8 cellular contexts compared by ENCODE assay signal in the genomic region with DNA sequence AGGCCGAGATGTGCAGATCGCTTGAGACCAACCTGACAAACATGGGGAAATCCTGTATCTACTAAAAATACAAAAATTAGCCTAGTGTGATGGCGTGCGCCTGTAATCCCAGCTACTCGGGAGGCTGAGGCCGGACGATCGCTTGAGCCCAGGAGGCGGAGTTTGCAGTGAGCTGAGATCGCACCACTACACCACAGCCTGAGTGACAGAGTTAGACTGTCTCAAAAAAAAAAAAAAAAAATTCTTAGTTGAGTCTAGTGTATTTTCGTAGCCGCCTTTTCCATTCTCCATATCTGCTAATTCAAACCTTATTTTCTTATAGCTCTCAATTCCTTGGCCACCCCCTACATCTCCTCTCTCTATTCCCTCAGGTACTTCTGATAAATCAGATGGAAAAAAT. TPM values are rescaled to one million over a fixed set of nuclear protein-coding genes. Genes with fewer than 3 reads are reported as not detected.
DNase-seq lines count a peak whose midpoint lies in the region; ATAC-seq, FAIRE-seq and TF ChIP-seq lines count a peak whose summit lies in the region.

No MANE protein-coding gene starts in this region.

- intact Hi-C loops in ascending aorta (cut with DNase I) = loop anchor here (5.0 kb wide), 4 partner anchors 58 to 1582 kb away; a partner anchor contains a TSS

- H3K9me3 ChIP-seq in ascending aorta = no peaks in the 10 kb centered on the region

- peak overlapping the region in 1 of 2 donors; percentile 94 for H3K27ac ChIP-seq in ascending aorta

- H3K4me1 ChIP-seq in ascending aorta = peaks cover 5 to 18% of the 10 kb centered on the region in 2 donors

- H3K36me3 ChIP-seq in ascending aorta = no peaks in the 10 kb centered on the region

- TF ChIP-seq CTCF in GM12875 (IDR thresholded peaks at IDR 0.05; ENCODE audit: borderline replicate concordance, insufficient read depth, low read depth, low read length) (no peak), ascending aorta (IDR thresholded peaks at IDR 0.05) (no peak)

- no peak for FAIRE-seq in RCC 7860 (lab: Jason Lieb, UNC)

- no peak for ATAC-seq in HG03280 (IDR thresholded peaks at IDR 0.05; ENCODE audit: unreplicated experiment)

- peak overlapping the region; percentile 95 for H3K4me3 ChIP-seq in GM12875 (ENCODE audit: low read depth, low read length)
- peak overlapping the region; percentile 84 to 91 for H3K4me3 ChIP-seq in ascending aorta

- H3K27me3 ChIP-seq in ascending aorta = no peaks in the 10 kb centered on the region

- DNase-seq in RCC 7860 (ENCODE audit: low spot score) (peak; percentile 19), ascending aorta (ENCODE audit: low spot score in 2 of 2) (no peak), kidney tubule cell (ENCODE audit: low spot score) (peak; percentile 62), AG08395 (ENCODE audit: low spot score) (no peak), NCI-H446 treated with DMSO at 0.1 percent for 48 hours (lab: John Stamatoyannopoulos, UW) (no peak)
- DNase-seq in stimulated activated CD8-positive, alpha-beta memory T cell treated with anti-CD3 and anti-CD28 coated beads, Interleukin-12 subunit alpha, Interleukin-12 subunit beta, amount 100 ng/mL, for 1 hour (ENCODE audit: low read depth) = peak; percentile 13

RNA-seq across cellular contexts. Expression of a gene that starts 1.0 kb away (rescaled TPM):
- 23.4 TPM for total RNA-seq in ascending aorta

RNA-seq across cellular contexts. Expression of a gene that starts 2.3 kb away (rescaled TPM):
- 36.6 TPM for total RNA-seq in ascending aorta

Comparison
In these comparisons a context has a peak if more than half of its experiments do, and no peak if none do; other contexts are left out.
1. DNase-seq: peak in RCC 7860 (single experiment), kidney tubule cell (single experiment) and stimulated activated CD8-positive, alpha-beta memory T cell treated with anti-CD3 and anti-CD28 coated beads, Interleukin-12 subunit alpha, Interleukin-12 subunit beta, amount 100 ng/mL, for 1 hour (single experiment); none in ascending aorta (0 of 2), AG08395 (single experiment) and NCI-H446 treated with DMSO at 0.1 percent for 48 hours (single experiment).